16 cellular contexts compared by ENCODE assay signal in the genomic region with DNA sequence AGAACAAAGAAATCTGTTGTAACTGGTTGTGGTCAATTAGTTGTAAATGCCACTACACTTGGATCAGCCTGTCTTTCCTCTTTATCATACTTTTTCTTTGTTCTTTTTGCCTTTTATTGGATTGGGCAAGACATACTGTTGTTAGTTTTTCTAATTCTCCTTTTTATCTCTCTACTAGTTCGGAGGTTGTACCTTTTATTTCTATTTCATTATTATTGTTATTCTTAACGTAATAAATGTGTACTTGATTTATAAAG. TPM values are rescaled to one million over a fixed set of nuclear protein-coding genes. Genes with fewer than 3 reads are reported as not detected.
DNase-seq lines count a peak whose midpoint lies in the region; ATAC-seq and TF ChIP-seq lines count a peak whose summit lies in the region.
"Had no signal": no experiment of that assay in that cellular context is flagged by ENCODE, and none has a peak within 500 bp of the region (broad histone marks: within the 10 kb centered on the region; RNA-seq: fewer than 3 reads in every experiment).

No MANE protein-coding gene starts in this region.

- peak overlapping the region in 3 of 7 donors; percentile 23 to 68 (median 32) for H3K27ac Mint-ChIP-seq in CD4-positive, alpha-beta memory T cell

- H3K9ac ChIP-seq in HUES6 (ENCODE audit: low read length), result no peak overlapping the region
- no peak overlapping the region for H3K9ac ChIP-seq in adipocyte (ENCODE audit: low read length)

- peaks cover 14% of the 10 kb centered on the region for H3K4me1 ChIP-seq in CD4-positive, alpha-beta memory T cell (ENCODE audit: insufficient read depth, low read length)
- peaks cover 4% of the 10 kb centered on the region; the same call in 1 of the 2 replicates for H3K4me1 ChIP-seq in HUES6 (ENCODE audit: control insufficient read depth, insufficient read depth, low read length)
- no peaks in the 10 kb centered on the region for H3K4me1 ChIP-seq in adipocyte (ENCODE audit: control insufficient read depth, insufficient read depth, low read length)
- no peaks in the 10 kb centered on the region for H3K4me1 ChIP-seq in lower lobe of right lung
- peaks cover 0 to 8% (median 0%) of the 10 kb centered on the region in 4 donors for H3K4me1 ChIP-seq in tibial nerve
- H3K4me1 ChIP-seq: breast epithelium, Peyer's patch, prostate gland had no signal

- peak overlapping the region in 7 of 8 donors; percentile 35 to 77 (median 59) for H3K4me3 Mint-ChIP-seq in CD4-positive, alpha-beta memory T cell
- H3K4me3 Mint-ChIP-seq: mesothelial cell of epicardium had no signal

- no peaks in the 10 kb centered on the region for H3K36me3 ChIP-seq in CD4-positive, alpha-beta memory T cell (ENCODE audit: insufficient read depth, low read length)
- H3K36me3 ChIP-seq in HUES6 (ENCODE audit: control insufficient read depth, insufficient read depth, low read length), result no peaks in the 10 kb centered on the region
- no peaks in the 10 kb centered on the region for H3K36me3 ChIP-seq in adipocyte (ENCODE audit: control insufficient read depth, insufficient read depth, low read length, severe bottlenecking)
- H3K36me3 ChIP-seq in lower lobe of right lung, result no peaks in the 10 kb centered on the region
- H3K36me3 ChIP-seq in tibial nerve, result no peaks in the 10 kb centered on the region
- H3K36me3 ChIP-seq: breast epithelium, Peyer's patch, prostate gland had no signal

- H3K4me1 Mint-ChIP-seq in CD4-positive, alpha-beta memory T cell, result peaks cover 5 to 25% (median 15%) of the 10 kb centered on the region in 4 donors

- 48 to 56% methylated on average over 2 of the region's 2 CpGs for WGBS in tibial nerve, 2 donors

- POLR2A ChIA-PET in CD4-positive, alpha-beta memory T cell (lab: Charles Lee; ENCODE audit: partially characterized antibody), result interaction anchor here (1.6 to 3.0 kb wide), 2 partner anchors 23 to 59 kb away, joined by 13 to 15 read pairs; partner anchors contain the start of gene IVNS1ABP

- no peak for TF ChIP-seq POLR2A in tibial nerve (IDR thresholded peaks at IDR 0.05)

- H3K36me3 Mint-ChIP-seq in CD4-positive, alpha-beta memory T cell, result peaks cover 8 to 19% of the 10 kb centered on the region in 2 donors

- peaks cover 0 to 23% (median 6%) of the 10 kb centered on the region in 8 donors for H3K9me3 Mint-ChIP-seq in CD4-positive, alpha-beta memory T cell

- no peak for TF ChIP-seq EP300 in tibial nerve (IDR thresholded peaks at IDR 0.05)

- CTCF ChIA-PET in CD4-positive, alpha-beta memory T cell (lab: Charles Lee; ENCODE audit: partially characterized antibody), result interaction anchor here (1.6 kb wide), 2 partner anchors 19 to 23 kb away, joined by 3 to 4 read pairs; no protein-coding TSS in a partner anchor

- no peaks in the 10 kb centered on the region for H3K27me3 ChIP-seq in CD4-positive, alpha-beta memory T cell (ENCODE audit: insufficient read depth, low read length)
- H3K27me3 ChIP-seq in HUES6 (ENCODE audit: control insufficient read depth, insufficient read depth, low read length) (no peaks in the 10 kb centered on the region), adipocyte (replicated peaks; ENCODE audit: control insufficient read depth, insufficient read depth, low read length) (no peaks in the 10 kb centered on the region), lower lobe of right lung (ENCODE audit: low read depth) (no peaks in the 10 kb centered on the region), tibial nerve (no peaks in the 10 kb centered on the region)
- H3K27me3 ChIP-seq: breast epithelium, Peyer's patch had no signal

- no peaks in the 10 kb centered on the region for H3K27me3 Mint-ChIP-seq in CD4-positive, alpha-beta memory T cell

- intact Hi-C loops in CD4-positive, alpha-beta memory T cell (cut with micrococcal nuclease), result no loop called here
- intact Hi-C loops in lower lobe of right lung (cut with DNase I), result no loop called here

- ATAC-seq in HG03097 (IDR thresholded peaks at IDR 0.05; ENCODE audit: low FRiP score, unreplicated experiment), result no peak
- ATAC-seq in lower lobe of right lung, result no peak

- no peak overlapping the region for H3K27ac ChIP-seq in CD4-positive, alpha-beta memory T cell (ENCODE audit: low read depth, low read length)
- H3K27ac ChIP-seq in HUES6 (ENCODE audit: low read depth, low read length) (no peak overlapping the region), lower lobe of right lung (no peak overlapping the region), tibial nerve (peak overlapping the region in 2 of 4 donors; percentile 29 to 44)
- H3K27ac ChIP-seq: breast epithelium, Peyer's patch, prostate gland had no signal

- H3K9me3 ChIP-seq in CD4-positive, alpha-beta memory T cell (ENCODE audit: control insufficient read depth in 1 of 2, low read length in 2 of 2), result no peaks in the 10 kb centered on the region
- H3K9me3 ChIP-seq in HUES6 (ENCODE audit: control insufficient read depth, insufficient read depth, low read depth, low read length) (peaks cover 2% of the 10 kb centered on the region; the same call in 1 of the 2 replicates), adipocyte (ENCODE audit: control insufficient read depth, low read length) (no peaks in the 10 kb centered on the region), lower lobe of right lung (no peaks in the 10 kb centered on the region), tibial nerve (no peaks in the 10 kb centered on the region)
- H3K9me3 ChIP-seq: breast epithelium, Peyer's patch, prostate gland had no signal

- TF ChIP-seq CTCF in lower lobe of right lung (IDR thresholded peaks at IDR 0.05) (no peak), tibial nerve (IDR thresholded peaks at IDR 0.05) (no peak)

- H3K4me3 ChIP-seq in CD4-positive, alpha-beta memory T cell (ENCODE audit: low read length in 2 of 2), result no peak overlapping the region
- H3K4me3 ChIP-seq in HUES6 (ENCODE audit: low read depth, low read length), result peak overlapping the region; percentile 53; the same call in 1 of the 2 replicates
- H3K4me3 ChIP-seq in adipocyte (ENCODE audit: low read length), result no peak overlapping the region
- H3K4me3 ChIP-seq in lower lobe of right lung, result no peak overlapping the region
- H3K4me3 ChIP-seq in tibial nerve, result peak overlapping the region in 1 of 4 donors; percentile 31
- H3K4me3 ChIP-seq: breast epithelium, Peyer's patch, prostate gland had no signal

- DNase-seq in CD4-positive, alpha-beta memory T cell, result no peak
- DNase-seq in adipocyte (ENCODE audit: low read depth) (peak; percentile 41), iris pigment epithelial cell (ENCODE audit: low read depth) (peak; percentile 14), lower lobe of right lung (no peak), tibial nerve (ENCODE audit: low spot score in 2 of 2) (no peak), HT-29 (ENCODE audit: low spot score) (no peak)
- DNase-seq: activated T-cell treated with anti-CD3 and anti-CD28 coated beads, Interleukin-2, amount 50 U/mL, for 48 hours; NCI-H1092; NCI-H510A; Peyer's patch; stimulated activated CD4-positive, alpha-beta T cell treated with anti-CD3 and anti-CD28 coated beads, Interleukin-2, amount 100 ng/mL, for 24 hours had no signal

RNA-seq across cellular contexts. Expression of gene IVNS1ABP, which starts 59.2 kb away (rescaled TPM):
- 100 to 1,000 TPM; 179 to 187 TPM for total RNA-seq in CD4-positive, alpha-beta memory T cell
- polyA plus RNA-seq in CD4-positive, alpha-beta memory T cell, result 10 to 100 TPM; 74.0 to 79.6 TPM
- total RNA-seq in lower lobe of right lung (79.9 TPM), tibial nerve (100 to 1,000 TPM in 1 of 4 donors, 10 to 100 TPM in 3; 41.8 to 125 (median 66.7) TPM)
- total RNA-seq in HT-29 (2014; rRNA removed; shearing (Covaris generic)), result 76.9 and 79.3 TPM in 2 replicates

Comparison
In these comparisons a context has a peak if more than half of its experiments do, and no peak if none do; other contexts are left out.
1. DNase-seq: peak in adipocyte (single experiment) and iris pigment epithelial cell (single experiment); none in CD4-positive, alpha-beta memory T cell (0 of 5), lower lobe of right lung (single experiment), tibial nerve (0 of 2) and HT-29 (single experiment).